In genomic region chr12:49059063-49059384, GRCh38 we compare ENCODE assay signal across 9 cellular contexts. TPM values are rescaled to one million over a fixed set of nuclear protein-coding genes. Genes with fewer than 3 reads are reported as not detected.
DNase-seq lines count a peak whose midpoint lies in the region; ATAC-seq and TF ChIP-seq lines count a peak whose summit lies in the region.
"Had no signal": no experiment of that assay in that cellular context is flagged by ENCODE, and none has a peak within 500 bp of the region (broad histone marks: within the 10 kb centered on the region; RNA-seq: fewer than 3 reads in every experiment).

No MANE protein-coding gene starts in this region.

- H3K27ac Mint-ChIP-seq in activated B cell treated with CpG ODN at 0.5 μM for 24 hours = peak overlapping the region; percentile 76

- H3K4me1 Mint-ChIP-seq in activated B cell treated with CpG ODN at 0.5 μM for 24 hours = peaks cover 59% of the 10 kb centered on the region

- H3K4me2 ChIP-seq in HCT116 (ENCODE audit: low read length) (peak overlapping the region; percentile 97), hepatocyte (peak overlapping the region; percentile 99)

- ATAC-seq in HCT116 (no peak), activated B cell treated with CpG ODN at 0.5 μM for 24 hours (ENCODE audit: low read depth) (no peak), HG02840 (IDR thresholded peaks at IDR 0.05; ENCODE audit: low FRiP score, unreplicated experiment) (no peak), GM18909 (IDR thresholded peaks at IDR 0.05; ENCODE audit: poor library complexity, unreplicated experiment) (no peak)

- intact Hi-C loops in HCT116 (cut with micrococcal nuclease) = no loop called here
- intact Hi-C loops in activated B cell treated with CpG ODN at 0.5 μM for 24 hours (cut with micrococcal nuclease) = no loop called here
- intact Hi-C loops in spleen (cut with DNase I; ENCODE audit: low total_unique reads) = no loop called here

- no peaks in the 10 kb centered on the region for H3K27me3 Mint-ChIP-seq in activated B cell treated with CpG ODN at 0.5 μM for 24 hours

- H3K79me2 ChIP-seq in HCT116 (ENCODE audit: insufficient read depth, low read length) = peaks cover 74% of the 10 kb centered on the region
- H3K79me2 ChIP-seq in hepatocyte = peaks cover 68% of the 10 kb centered on the region

- peak overlapping the region; percentile 93 for H3K4me3 Mint-ChIP-seq in activated B cell treated with CpG ODN at 0.5 μM for 24 hours

- TSS peak; percentile 35 for BruUV-seq in HCT116 (replicated peaks; lab: Mats Ljungman, UMichigan)

- CTCF ChIA-PET in HCT116 (lab: Charles Lee) (interaction anchor here (1.0 to 1.2 kb wide), 2 partner anchors 39 to 176 kb away, joined by 3 read pairs; no protein-coding TSS in a partner anchor), activated B cell treated with CpG ODN at 0.5 μM for 24 hours (lab: Charles Lee) (interaction anchor here (1.0 to 1.8 kb wide), 3 partner anchors 29 to 176 kb away, joined by 3 to 6 read pairs (median 5); no protein-coding TSS in a partner anchor)

- H3K9me3 ChIP-seq in HCT116 (ENCODE audit: control insufficient read depth in 1 of 2, insufficient read depth in 1 of 2, low read depth in 1 of 2, low read length in 2 of 2) (no peaks in the 10 kb centered on the region), hepatocyte (ENCODE audit: low read depth) (no peaks in the 10 kb centered on the region), spleen (no peaks in the 10 kb centered on the region)

- H3K27ac ChIP-seq in HCT116 (ENCODE audit: low read depth, low read length) (peak overlapping the region; percentile 89), hepatocyte (peak overlapping the region; percentile 99), spleen (peak overlapping the region; percentile 92 to 100 (median 97))

- no peak for TF ChIP-seq RAD21 in HCT116 (IDR thresholded peaks at IDR 0.05; ENCODE audit: low read depth)

- no peaks in the 10 kb centered on the region for H3K9me2 ChIP-seq in HCT116 (ENCODE audit: insufficient read depth)
- no peaks in the 10 kb centered on the region for H3K9me2 ChIP-seq in hepatocyte (replicated peaks; ENCODE audit: insufficient read depth)

- no peaks in the 10 kb centered on the region for H3K9me3 Mint-ChIP-seq in activated B cell treated with CpG ODN at 0.5 μM for 24 hours

- RAD21 ChIA-PET in HCT116 (lab: Charles Lee; ENCODE audit: low non-redundant PET in 1 of 2, low total read pairs in 2 of 2, uncharacterized antibody in 2 of 2, unreplicated experiment in 2 of 2) = no interaction called here

- DNase-seq in HCT116 (ENCODE audit: low read depth, low spot score) (no peak), activated B cell treated with CpG ODN at 0.5 μM for 24 hours (no peak), hepatocyte (ENCODE audit: low spot score) (no peak), spleen (no peak), activated gamma-delta T cell treated with Interleukin-2 at 50 U/mL for 16 hours (no peak), NCI-H345 treated with DMSO at 0.1 percent for 48 hours (lab: John Stamatoyannopoulos, UW; ENCODE audit: unreplicated experiment) (no peak)
- DNase-seq: Kasumi-1 had no signal

- H3K9ac ChIP-seq in HCT116 (ENCODE audit: low read length) = peak overlapping the region; percentile 97

- no peak for TF ChIP-seq CTCF in HCT116 (IDR thresholded peaks at IDR 0.05 in 2 of 3, conservative IDR thresholded peaks at IDR 0.05 in 1 of 3; ENCODE audit: borderline replicate concordance in 1 of 3, insufficient read depth in 1 of 3, low read depth in 2 of 3, low read length in 2 of 3)
- TF ChIP-seq CTCF in activated B cell treated with CpG ODN at 0.5 μM for 24 hours (IDR thresholded peaks at IDR 0.05) = no peak
- TF ChIP-seq CTCF in hepatocyte (IDR thresholded peaks at IDR 0.05; ENCODE audit: poor library complexity) = no peak
- no peak for TF ChIP-seq CTCF in spleen (IDR thresholded peaks at IDR 0.05 in 8 of 11, conservative IDR thresholded peaks at IDR 0.05 in 3 of 11)

- H3K36me3 ChIP-seq in HCT116 (ENCODE audit: control insufficient read depth in 1 of 2, insufficient read depth in 2 of 2, low read length in 2 of 2) (peaks cover 7 to 9% of the 10 kb centered on the region in 2 experiments; a peak in 1 of 4 replicates), hepatocyte (replicated peaks; ENCODE audit: insufficient read depth, low read depth) (no peaks in the 10 kb centered on the region), spleen (peaks cover 4 to 13% (median 12%) of the 10 kb centered on the region in 6 donors)

- H4K20me1 ChIP-seq in HCT116 (ENCODE audit: insufficient read depth) = no peaks in the 10 kb centered on the region
- H4K20me1 ChIP-seq in hepatocyte (ENCODE audit: insufficient read depth, poor library complexity, severe bottlenecking) = peaks cover 56% of the 10 kb centered on the region

- POLR2A ChIA-PET in HCT116 (lab: Charles Lee) = no interaction called here
- POLR2A ChIA-PET in activated B cell treated with CpG ODN at 0.5 μM for 24 hours (lab: Charles Lee) = interaction anchor here (0.6 to 1.6 kb wide), 3 partner anchors 19 to 72 kb away, joined by 5 to 8 read pairs (median 7); partner anchors contain the start of gene TUBA1B

- H3K36me3 Mint-ChIP-seq in activated B cell treated with CpG ODN at 0.5 μM for 24 hours (ENCODE audit: low read depth) = peaks cover 27% of the 10 kb centered on the region

- whole genome bisulfite sequencing in hepatocyte (ENCODE audit: low lambda C conversion rate, missing lambda C conversion rate) = 0% methylated on average over 3 of the region's 3 CpGs
- WGBS in spleen, 5 donors = 0 to 2% (median 2%) methylated on average over 3 of the region's 3 CpGs

- H3K4me1 ChIP-seq in HCT116 (ENCODE audit: control insufficient read depth in 1 of 2, insufficient read depth in 2 of 2, low read length in 2 of 2) (peaks cover 17 to 45% of the 10 kb centered on the region in 2 experiments), hepatocyte (ENCODE audit: insufficient read depth) (peaks cover 34% of the 10 kb centered on the region), spleen (peaks cover 39 to 82% (median 65%) of the 10 kb centered on the region in 6 donors)

- no peak overlapping the region for H2AFZ ChIP-seq in HCT116 (ENCODE audit: low read depth, low read length, poor library complexity, severe bottlenecking)
- H2AFZ ChIP-seq in hepatocyte = no peak overlapping the region

- H3K27me3 ChIP-seq in HCT116 (ENCODE audit: insufficient read depth, low read length) (no peaks in the 10 kb centered on the region), hepatocyte (no peaks in the 10 kb centered on the region), spleen (replicated peaks in 1 of 7) (no peaks in the 10 kb centered on the region)

- H3K4me3 ChIP-seq in HCT116 (replicated peaks in 1 of 2; ENCODE audit: low read depth in 1 of 2, low read length in 2 of 2) (peak overlapping the region; percentile 76 to 92), hepatocyte (peak overlapping the region; percentile 100), spleen (peak overlapping the region; percentile 83 to 97 (median 93))

- TF ChIP-seq POLR2A in HCT116 (IDR thresholded peaks at IDR 0.05; ENCODE audit: borderline replicate concordance, extremely low read depth, insufficient read depth, insufficient read length) (no peak), spleen (IDR thresholded peaks at IDR 0.05) (no peak)

TF ChIP-seq in HCT116, 20 proteins besides CTCF, POLR2A, EP300 and RAD21 (continues in another document):
- TF ChIP-seq ELF1 (IDR thresholded peaks at IDR 0.05; ENCODE audit: borderline replicate concordance, low read depth) (no peak), FOSL1 (IDR thresholded peaks at IDR 0.05; ENCODE audit: low read depth) (no peak), ZFX (IDR thresholded peaks at IDR 0.05) (no peak), SP1 (IDR thresholded peaks at IDR 0.05; ENCODE audit: low read depth) (no peak), EGR1 (IDR thresholded peaks at IDR 0.05; ENCODE audit: low read depth) (no peak), JUND (IDR thresholded peaks at IDR 0.05) (no peak), SRF (IDR thresholded peaks at IDR 0.05; ENCODE audit: low read depth) (no peak), EZH2phosphoT487 (IDR thresholded peaks at IDR 0.05; ENCODE audit: borderline replicate concordance) (no peak), YY1 (IDR thresholded peaks at IDR 0.05; ENCODE audit: extremely low read depth, insufficient replicate concordance, low read depth, low read length) (no peak)

RNA-seq across cellular contexts. Expression of gene KMT2D, which starts 1.6 kb away (rescaled TPM):
- total RNA-seq in HCT116 (2021; ENCODE audit: unreplicated experiment) (71.3 TPM), activated B cell treated with CpG ODN at 0.5 μM for 24 hours (127 and 136 TPM in 2 replicates), hepatocyte (18.2 and 37.3 TPM in 2 replicates), spleen (100 to 1,000 TPM; 115 to 172 (median 163) TPM)
- 48.0 and 54.6 TPM in 2 replicates for polyA plus RNA-seq in HCT116 (2012)
- polyA plus RNA-seq in hepatocyte (31.2 and 39.8 TPM in 2 replicates), spleen (10 to 100 TPM in 1 of 3 donors, 1 to 10 TPM in 2; 5.1 to 42.1 (median 6.0) TPM)

RNA-seq across cellular contexts. Expression of gene RHEBL1, which starts 10.8 kb away (rescaled TPM):
- total RNA-seq in HCT116 (2021; ENCODE audit: unreplicated experiment) (2.8 TPM), activated B cell treated with CpG ODN at 0.5 μM for 24 hours (3.2 and 3.3 TPM in 2 replicates), hepatocyte (0.30 TPM in 1 of 2 replicates, not detected in the other), spleen (1 to 10 TPM; 2.0 to 4.3 (median 2.5) TPM)
- 2.9 and 4.2 TPM in 2 replicates for polyA plus RNA-seq in HCT116 (2012)
- polyA plus RNA-seq in hepatocyte (not detected in 2 replicates), spleen (1 to 10 TPM; 3.9 to 6.7 (median 5.5) TPM)

RNA-seq across cellular contexts. Expression of gene DHH, which starts 35.6 kb away (rescaled TPM):
- 0.22 TPM for total RNA-seq in HCT116 (2021; ENCODE audit: unreplicated experiment)
- polyA plus RNA-seq in HCT116 (2012) = 0.05 and 0.09 TPM in 2 replicates
- 0.09 TPM in 1 of 2 replicates, not detected in the other for total RNA-seq in activated B cell treated with CpG ODN at 0.5 μM for 24 hours
- total RNA-seq in hepatocyte = 0.28 TPM in 1 of 2 replicates, not detected in the other
- polyA plus RNA-seq in hepatocyte = not detected in 2 replicates
- total RNA-seq in spleen = 1 to 10 TPM in 3 of 7 donors, under 1 TPM in 4; 0.33 to 2.6 (median 0.79) TPM
- under 1 TPM; 0.09 to 0.74 (median 0.59) TPM for polyA plus RNA-seq in spleen

RNA-seq across cellular contexts. Expression of gene PRKAG1, which starts 40.4 kb away (rescaled TPM):
- total RNA-seq in HCT116 (2021; ENCODE audit: unreplicated experiment) (64.6 TPM), activated B cell treated with CpG ODN at 0.5 μM for 24 hours (55.3 and 70.5 TPM in 2 replicates), hepatocyte (61.5 and 69.8 TPM in 2 replicates), spleen (10 to 100 TPM; 40.2 to 47.2 (median 44.6) TPM)
- polyA plus RNA-seq in HCT116 (2012) = 55.8 and 63.1 TPM in 2 replicates
- polyA plus RNA-seq in hepatocyte (39.9 and 46.0 TPM in 2 replicates), spleen (10 to 100 TPM; 34.1 to 41.4 (median 39.8) TPM)

RNA-seq across cellular contexts. Expression of gene LMBR1L, which starts 51.6 kb away (rescaled TPM):
- 44.4 TPM for total RNA-seq in HCT116 (2021; ENCODE audit: unreplicated experiment)
- polyA plus RNA-seq in HCT116 (2012) = 45.9 and 50.5 TPM in 2 replicates
- 64.2 and 79.9 TPM in 2 replicates for total RNA-seq in activated B cell treated with CpG ODN at 0.5 μM for 24 hours
- 33.3 and 55.1 TPM in 2 replicates for total RNA-seq in hepatocyte
- 74.1 and 79.8 TPM in 2 replicates for polyA plus RNA-seq in hepatocyte
- 100 to 1,000 TPM in 2 of 7 donors, 10 to 100 TPM in 5; 60.3 to 108 (median 85.8) TPM for total RNA-seq in spleen
- 10 to 100 TPM; 44.1 to 78.0 (median 61.2) TPM for polyA plus RNA-seq in spleen
